25 cellular contexts compared by ENCODE assay signal in genomic region chr15:67505675-67506572, GRCh38. TPM values are rescaled to one million over a fixed set of nuclear protein-coding genes. Genes with fewer than 3 reads are reported as not detected.
DNase-seq lines count a peak whose midpoint lies in the region; ATAC-seq and TF ChIP-seq lines count a peak whose summit lies in the region.
"Had no signal": no experiment of that assay in that cellular context is flagged by ENCODE, and none has a peak within 500 bp of the region (broad histone marks: within the 10 kb centered on the region; RNA-seq: fewer than 3 reads in every experiment).

No MANE protein-coding gene starts in this region.

- H4K20me1 ChIP-seq in OCI-LY3 (ENCODE audit: insufficient read depth, low read length), result no peaks in the 10 kb centered on the region

- no peak overlapping the region for H3K9ac ChIP-seq in OCI-LY3 (ENCODE audit: low read length)

- WGBS in lung, 2 donors, result 63 to 67% methylated on average over 5 of the region's 5 CpGs
- WGBS in thyroid gland, 2 donors, result 77 to 79% methylated on average over 5 of the region's 5 CpGs

- H2AFZ ChIP-seq in OCI-LY3 (ENCODE audit: low read depth, low read length), result no peak overlapping the region

- DNase-seq in CD1c-positive myeloid dendritic cell (ENCODE audit: extremely low spot score) (peak; percentile 69), KBM-7 (peak; percentile 64), lung (ENCODE audit: low spot score) (no peak), thyroid gland (no peak), NCI-H226 (no peak)
- DNase-seq: activated CD4-positive, alpha-beta T cell treated with anti-CD3 and anti-CD28 coated beads, Interleukin-2, amount 10 ng/mL, durations not matched to agents 24 days and 14 days; activated naive CD4-positive, alpha-beta T cell; anterior cingulate cortex; central memory CD4-positive, alpha-beta T cell; DMS79 treated with DMSO at 0.1 percent for 48 hours; effector CD4-positive, alpha-beta T cell; left cardiac atrium; MM.1S; NCI-H1930; NCI-H510A; occipital lobe; PC-3; stimulated activated CD4-positive, alpha-beta T cell treated with anti-CD3 and anti-CD28 coated beads, Interleukin-15, amount 100 ng/mL, for 24 hours; stimulated activated naive CD4-positive, alpha-beta T cell treated with Interleukin-2 at 50 U/mL for 16 hours had no signal

- TF ChIP-seq CTCF in OCI-LY3 (IDR thresholded peaks at IDR 0.05; ENCODE audit: low read depth, low read length) (no peak), lung (IDR thresholded peaks at IDR 0.05; ENCODE audit: control extremely low read depth, extremely low read depth) (no peak), thyroid gland (IDR thresholded peaks at IDR 0.05) (no peak)

- H3K4me3 ChIP-seq in OCI-LY3 (ENCODE audit: low read length) (peak overlapping the region; percentile 14; the same call in 1 of the 2 replicates), lung (no peak overlapping the region), thyroid gland (replicated peaks in 1 of 3) (no peak overlapping the region)
- H3K4me3 ChIP-seq: right atrium auricular region had no signal

- in situ Hi-C loops in KBM-7 (cut with MboI; ENCODE audit: low pct_unique_long_range_greater_than_20kb, low sequenced_read_pairs), result no loop called here

- H3K4me1 ChIP-seq in OCI-LY3 (ENCODE audit: low read length) (peaks cover 35% of the 10 kb centered on the region), lung (ENCODE audit: control insufficient read depth in 2 of 2, insufficient read depth in 2 of 2, low read length in 2 of 2) (no peaks in the 10 kb centered on the region), thyroid gland (peaks cover 4 to 5% of the 10 kb centered on the region in 2 donors)
- H3K4me1 ChIP-seq: right atrium auricular region had no signal

- ATAC-seq in lung (ENCODE audit: insufficient read depth, low FRiP score) (peak; percentile 27), GM21423 (IDR thresholded peaks at IDR 0.05; ENCODE audit: unreplicated experiment) (no peak), GM21723 (IDR thresholded peaks at IDR 0.05; ENCODE audit: unreplicated experiment) (no peak)
- ATAC-seq: esophagus mucosa, left cardiac atrium, PC-3, SK-N-SH treated with all-trans-retinoic acid at 6 μM for 48 hours had no signal

- H3K9me3 ChIP-seq in OCI-LY3 (ENCODE audit: insufficient read depth, low read length) (no peaks in the 10 kb centered on the region), lung (ENCODE audit: control insufficient read depth in 2 of 2, insufficient read depth in 1 of 2, low read length in 1 of 2) (no peaks in the 10 kb centered on the region), thyroid gland (no peaks in the 10 kb centered on the region)
- H3K9me3 ChIP-seq: right atrium auricular region had no signal

- H3K4me2 ChIP-seq in OCI-LY3 (ENCODE audit: low read length), result peak overlapping the region; percentile 47

- H3K27me3 ChIP-seq in OCI-LY3 (ENCODE audit: low read depth, low read length), result no peaks in the 10 kb centered on the region
- H3K27me3 ChIP-seq in lung (ENCODE audit: control insufficient read depth, insufficient read depth), result no peaks in the 10 kb centered on the region
- no peaks in the 10 kb centered on the region for H3K27me3 ChIP-seq in thyroid gland
- H3K27me3 ChIP-seq: right atrium auricular region had no signal

- peaks cover 6% of the 10 kb centered on the region for H3K36me3 ChIP-seq in OCI-LY3 (replicated peaks; ENCODE audit: low read depth, low read length)
- no peaks in the 10 kb centered on the region for H3K36me3 ChIP-seq in lung (ENCODE audit: control insufficient read depth in 2 of 2, insufficient read depth in 2 of 2, low read length in 2 of 2)
- no peaks in the 10 kb centered on the region for H3K36me3 ChIP-seq in thyroid gland

- no peak for TF ChIP-seq POLR2A in thyroid gland (IDR thresholded peaks at IDR 0.05)

- intact Hi-C loops in thyroid gland (cut with DNase I), result no loop called here

- H3K79me2 ChIP-seq in OCI-LY3 (ENCODE audit: low read length), result no peaks in the 10 kb centered on the region

- H3K27ac ChIP-seq in OCI-LY3 (ENCODE audit: low read length), result peak overlapping the region; percentile 33; the same call in 1 of the 2 replicates
- no peak overlapping the region for H3K27ac ChIP-seq in lung (ENCODE audit: low read depth in 1 of 2, low read length in 1 of 2)
- peak overlapping the region in 1 of 3 donors; percentile 23 for H3K27ac ChIP-seq in thyroid gland
- H3K27ac ChIP-seq: right atrium auricular region had no signal

RNA-seq across cellular contexts. Expression of gene C15orf61, which starts 15.0 kb away (rescaled TPM):
- total RNA-seq in lung (1 to 10 TPM; 5.6 to 5.8 TPM), thyroid gland (10 to 100 TPM in 1 of 4 donors, 1 to 10 TPM in 3; 2.8 to 14.9 (median 7.9) TPM)
- 1 to 10 TPM; 2.1 to 2.6 TPM for polyA plus RNA-seq in lung

RNA-seq across cellular contexts. Expression of gene MAP2K5, which starts 36.6 kb away (rescaled TPM):
- total RNA-seq in lung (10 to 100 TPM; 17.2 to 19.1 TPM), thyroid gland (10 to 100 TPM; 10.2 to 32.1 (median 15.9) TPM)
- 1 to 10 TPM; 6.3 to 7.6 TPM for polyA plus RNA-seq in lung

Comparison
In these comparisons a context has a peak if more than half of its experiments do, and no peak if none do; other contexts are left out.
1. DNase-seq: peak in CD1c-positive myeloid dendritic cell (single experiment) and KBM-7 (single experiment); none in lung (single experiment), thyroid gland (0 of 2) and NCI-H226 (single experiment).